7 cellular contexts compared by ENCODE assay signal in the genomic region with DNA sequence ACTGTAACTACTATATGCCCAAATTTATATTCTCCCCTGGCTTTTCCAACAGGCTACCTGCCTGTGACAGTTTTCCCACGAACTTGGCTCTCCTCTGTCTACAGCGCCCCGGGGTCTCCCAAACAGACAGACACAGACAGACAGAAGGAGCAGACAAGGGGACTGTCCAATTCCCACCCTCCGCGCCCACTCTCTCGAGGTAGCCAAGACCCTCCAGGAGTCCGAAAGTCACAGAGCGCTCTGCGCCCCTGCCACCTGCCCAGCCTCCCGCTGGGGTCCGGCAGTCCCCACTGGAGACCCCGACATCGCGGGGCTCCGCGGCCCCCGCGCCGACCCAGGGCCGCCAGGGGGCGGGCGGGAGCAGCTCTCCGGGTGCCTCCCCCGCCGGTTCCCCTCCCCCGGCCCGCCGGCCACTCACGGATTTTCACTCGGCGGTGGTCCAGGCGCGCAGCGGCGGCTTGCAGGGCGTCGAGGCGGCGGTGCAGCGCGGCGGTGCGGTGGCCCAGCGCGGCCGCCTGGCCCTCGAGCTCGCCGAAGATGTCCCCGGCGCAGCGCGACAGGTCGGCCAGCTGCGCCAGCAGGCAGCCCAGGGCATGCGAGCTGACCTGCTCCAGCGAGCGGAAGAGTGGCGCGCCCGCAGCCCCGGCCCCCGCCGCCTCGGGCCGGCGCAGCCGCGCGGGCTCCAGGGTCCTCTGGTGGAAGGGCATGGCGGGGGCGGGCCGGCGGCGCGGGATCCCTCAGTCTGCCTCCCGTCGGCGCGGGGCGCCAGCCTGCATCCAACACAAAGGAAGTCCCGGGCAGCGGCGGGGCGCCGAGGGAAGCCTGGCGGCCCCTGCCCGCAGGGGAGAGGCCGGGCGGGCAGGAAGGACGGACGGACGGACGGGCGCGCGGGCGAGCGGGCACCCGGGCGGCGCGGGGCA.
DNase-seq lines count a peak whose midpoint lies in the region; FAIRE-seq and TF ChIP-seq lines count a peak whose summit lies in the region.

No MANE protein-coding gene starts in this region.

- dilution Hi-C loops in mammary epithelial cell (cut with HindIII; ENCODE audit: low sequenced_read_pairs) = no loop called here

- TSS peak; percentile 10 for BruUV-seq in mammary epithelial cell (replicated peaks; lab: Mats Ljungman, UMichigan)

- FAIRE-seq in H54 (lab: Jason Lieb, UNC) (no peak), small intestine (lab: Jason Lieb, UNC) (no peak)

- H3K4me3 ChIP-seq in mammary epithelial cell (replicated peaks in 1 of 3; ENCODE audit: insufficient read depth in 1 of 3, low read depth in 2 of 3, low read length in 3 of 3) (peak overlapping the region; percentile 65 to 89 (median 68)), small intestine (ENCODE audit: low read depth in 1 of 2, low read length in 2 of 2) (peak overlapping the region; percentile 82 to 98)

- H3K27ac ChIP-seq in mammary epithelial cell (ENCODE audit: insufficient read depth, low read depth, low read length) (peak overlapping the region; percentile 91), small intestine (ENCODE audit: low read depth in 1 of 2, low read length in 1 of 2) (peak overlapping the region; percentile 4 to 86)

- intact Hi-C loops in mammary epithelial cell (cut with micrococcal nuclease) = loop anchor here (2.0 to 5.0 kb wide), 3 partner anchors 38 to 70 kb away; no protein-coding TSS in a partner anchor

- H3K27me3 ChIP-seq in mammary epithelial cell (ENCODE audit: insufficient read depth, low read length) (no peaks in the 10 kb centered on the region), small intestine (ENCODE audit: control insufficient read depth in 2 of 2, insufficient read depth in 2 of 2, low read length in 2 of 2) (no peaks in the 10 kb centered on the region)

- no peaks in the 10 kb centered on the region for H4K20me1 ChIP-seq in mammary epithelial cell (ENCODE audit: insufficient read depth, low read length)

- no peaks in the 10 kb centered on the region for H3K9me3 ChIP-seq in mammary epithelial cell (replicated peaks; ENCODE audit: insufficient read depth, low read length)
- no peaks in the 10 kb centered on the region for H3K9me3 ChIP-seq in small intestine (ENCODE audit: control insufficient read depth, low read depth)

- no peak; the same call in 1 of the 2 replicates for TF ChIP-seq POLR2A in H54 (IDR thresholded peaks at IDR 0.05; ENCODE audit: low read depth, low read length)

- H3K4me1 ChIP-seq in mammary epithelial cell (ENCODE audit: insufficient read depth, low read length) (peaks cover 16% of the 10 kb centered on the region), small intestine (ENCODE audit: control insufficient read depth in 2 of 2, insufficient read depth in 1 of 2, low read depth in 1 of 2, low read length in 1 of 2) (no peaks in the 10 kb centered on the region)

- TF ChIP-seq CTCF in GM12872 (IDR thresholded peaks at IDR 0.05; ENCODE audit: insufficient read depth, low read depth, low read length) = peak; percentile 79
- TF ChIP-seq CTCF in mammary epithelial cell (conservative IDR thresholded peaks at IDR 0.05 in 1 of 2, IDR thresholded peaks at IDR 0.05 in 1 of 2; ENCODE audit: extremely low read depth in 1 of 2, insufficient read depth in 1 of 2, low read depth in 1 of 2, low read length in 2 of 2) = peak; percentile 56 to 74

- DNase-seq in H54 (ENCODE audit: insufficient read length, low spot score) (peak; percentile 59), LoVo (ENCODE audit: low spot score) (peak; percentile 69), UCSD-AML1 (lab: John Stamatoyannopoulos, UW; ENCODE audit: unreplicated experiment) (peak; percentile 71), mammary epithelial cell (peak; percentile 55), iPS-NIHi7 (ENCODE audit: extremely low spot score) (peak; percentile 83), small intestine (peak; percentile 55)

- peak overlapping the region; percentile 88 for H3K9ac ChIP-seq in mammary epithelial cell (ENCODE audit: insufficient read depth, low read length)

- peaks cover 55% of the 10 kb centered on the region for H3K79me2 ChIP-seq in mammary epithelial cell (ENCODE audit: insufficient read depth, low read length)

- H2AFZ ChIP-seq in mammary epithelial cell (ENCODE audit: low read depth, low read length) = peak overlapping the region; percentile 84

- H3K36me3 ChIP-seq in mammary epithelial cell (ENCODE audit: insufficient read depth, low read length) = no peaks in the 10 kb centered on the region
- H3K36me3 ChIP-seq in small intestine (ENCODE audit: control insufficient read depth in 2 of 2, insufficient read depth in 2 of 2, low read length in 2 of 2) = no peaks in the 10 kb centered on the region

- CTCF ChIA-PET in mammary epithelial cell (lab: Charles Lee; ENCODE audit: low non-redundant PET) = interaction anchor here (0.6 to 0.7 kb wide), 4 partner anchors 9 to 196 kb away, joined by 3 to 7 read pairs (median 6); no protein-coding TSS in a partner anchor

- WGBS in mammary epithelial cell (ENCODE audit: low coverage, missing lambda C conversion rate) = 0% methylated on average over 3 of the region's 103 CpGs
- WGBS in small intestine, 3 donors = 0 to 2% (median 1%) methylated on average over 30 to 103 of the region's 103 CpGs

- peak overlapping the region; percentile 73 for H3K4me2 ChIP-seq in mammary epithelial cell (ENCODE audit: insufficient read depth, low read depth, low read length)

- in situ Hi-C loops in mammary epithelial cell (cut with MboI; ENCODE audit: low sequenced_read_pairs in 2 of 2) = loop anchor here in 1 of 2 donors (10.0 kb wide), 1 partner anchor 98 kb away; no protein-coding TSS in a partner anchor

Comparison
In these comparisons a context has a peak if more than half of its experiments do, and no peak if none do; other contexts are left out.
1. Peak in every context shown above with its lines: DNase-seq, H3K4me3 ChIP-seq and H3K27ac ChIP-seq.